Comparison of ENCODE assay signal across 9 cellular contexts in genomic region chr6:104527761-104528415, GRCh38.
A peak's percentile ranks its signal among the peaks of the same experiment; 100 is the strongest.
DNase-seq lines count a peak whose midpoint lies in the region; ATAC-seq and TF ChIP-seq lines count a peak whose summit lies in the region.
"Had no signal": no experiment of that assay in that cellular context is flagged by ENCODE, and none has a peak within 500 bp of the region (broad histone marks: within the 10 kb centered on the region; RNA-seq: fewer than 3 reads in every experiment).

No MANE protein-coding gene starts in this region.

- no peak overlapping the region for H3K4me3 Mint-ChIP-seq in endodermal cell
- no peak overlapping the region for H3K4me3 Mint-ChIP-seq in progenitor cell of endocrine pancreas (ENCODE audit: low read depth)
- H3K4me3 Mint-ChIP-seq in activated CD4-positive, alpha-beta T cell treated with anti-CD3 and anti-CD28 coated beads, Interleukin-2, amount 10 ng/mL, durations not matched to agents 24 days and 14 days: no peak overlapping the region

- TF ChIP-seq CTCF in GM12865 (IDR thresholded peaks at IDR 0.05; ENCODE audit: insufficient read depth, low read depth, low read length, missing control alignments) (peak; percentile 18), endodermal cell (conservative IDR thresholded peaks at IDR 0.05) (peak; percentile 79), progenitor cell of endocrine pancreas (IDR thresholded peaks at IDR 0.05; ENCODE audit: unreplicated experiment) (peak; percentile 38)

- WGBS in endodermal cell (ENCODE audit: insufficient coverage in 1 of 2, insufficient read length in 1 of 2), 2 experiments: 62 to 72% methylated on average over 4 to 10 of the region's 10 CpGs

- H3K4me3 ChIP-seq in GM12865 (ENCODE audit: low read depth, low read length) (no peak overlapping the region), endodermal cell (ENCODE audit: low read length) (no peak overlapping the region)
- H3K4me3 ChIP-seq: upper lobe of left lung had no signal

- H3K9me3 ChIP-seq in endodermal cell (ENCODE audit: control insufficient read depth, low read length): no peaks in the 10 kb centered on the region
- H3K9me3 ChIP-seq: upper lobe of left lung had no signal

- no peak overlapping the region for H3K27ac ChIP-seq in endodermal cell (ENCODE audit: low read depth, low read length)

- intact Hi-C loops in activated CD4-positive, alpha-beta T cell treated with anti-CD3 and anti-CD28 coated beads, Interleukin-2, amount 10 ng/mL, durations not matched to agents 24 days and 14 days (cut with micrococcal nuclease): loop anchor here (5.0 kb wide), 1 partner anchor 244 kb away; no protein-coding TSS in a partner anchor

- H3K27me3 Mint-ChIP-seq in endodermal cell (ENCODE audit: insufficient read depth) (no peaks in the 10 kb centered on the region), progenitor cell of endocrine pancreas (no peaks in the 10 kb centered on the region)
- H3K27me3 Mint-ChIP-seq in activated CD4-positive, alpha-beta T cell treated with anti-CD3 and anti-CD28 coated beads, Interleukin-2, amount 10 ng/mL, durations not matched to agents 24 days and 14 days: peaks cover 4% of the 10 kb centered on the region

- H3K27ac Mint-ChIP-seq in endodermal cell: no peak overlapping the region
- H3K27ac Mint-ChIP-seq in progenitor cell of endocrine pancreas: peak overlapping the region; percentile 70
- peak overlapping the region in 1 of 2 donors; percentile 3 for H3K27ac Mint-ChIP-seq in activated naive CD4-positive, alpha-beta T cell treated with anti-CD3 and anti-CD28 coated beads, Interleukin-2, amount 50 U/mL, for 72 hours
- no peak overlapping the region for H3K27ac Mint-ChIP-seq in activated CD4-positive, alpha-beta T cell treated with anti-CD3 and anti-CD28 coated beads, Interleukin-2, amount 10 ng/mL, durations not matched to agents 24 days and 14 days

- no peak overlapping the region for H3K9ac ChIP-seq in endodermal cell (ENCODE audit: extremely low read depth, low read length, poor library complexity, severe bottlenecking)

- H3K9me3 Mint-ChIP-seq in endodermal cell (no peaks in the 10 kb centered on the region), progenitor cell of endocrine pancreas (ENCODE audit: low read depth) (peaks cover 3% of the 10 kb centered on the region)
- H3K9me3 Mint-ChIP-seq in activated naive CD4-positive, alpha-beta T cell treated with anti-CD3 and anti-CD28 coated beads, Interleukin-2, amount 50 U/mL, for 72 hours: no peaks in the 10 kb centered on the region
- no peaks in the 10 kb centered on the region for H3K9me3 Mint-ChIP-seq in activated CD4-positive, alpha-beta T cell treated with anti-CD3 and anti-CD28 coated beads, Interleukin-2, amount 10 ng/mL, durations not matched to agents 24 days and 14 days

- H3K4me1 ChIP-seq in endodermal cell (ENCODE audit: control insufficient read depth, insufficient read depth, low read length): no peaks in the 10 kb centered on the region

- peaks cover 10% of the 10 kb centered on the region for H3K4me1 Mint-ChIP-seq in endodermal cell
- H3K4me1 Mint-ChIP-seq in progenitor cell of endocrine pancreas (ENCODE audit: low read depth): peaks cover 35% of the 10 kb centered on the region
- peaks cover 5% of the 10 kb centered on the region for H3K4me1 Mint-ChIP-seq in activated CD4-positive, alpha-beta T cell treated with anti-CD3 and anti-CD28 coated beads, Interleukin-2, amount 10 ng/mL, durations not matched to agents 24 days and 14 days

- no peak for ATAC-seq in activated naive CD4-positive, alpha-beta T cell treated with anti-CD3 and anti-CD28 coated beads, Interleukin-2, amount 50 U/mL, for 72 hours

- no peaks in the 10 kb centered on the region for H3K36me3 ChIP-seq in endodermal cell (ENCODE audit: control insufficient read depth, insufficient read depth, low read length)
- H3K36me3 ChIP-seq: upper lobe of left lung had no signal

- in situ Hi-C loops in ACHN (cut with HindIII; ENCODE audit: low pct_ligation_motif_present, low pct_unique_long_range_greater_than_20kb, low sequenced_read_pairs): no loop called here

- H3K36me3 Mint-ChIP-seq in endodermal cell (ENCODE audit: low read depth): no peaks in the 10 kb centered on the region
- H3K36me3 Mint-ChIP-seq in progenitor cell of endocrine pancreas (ENCODE audit: insufficient read depth): no peaks in the 10 kb centered on the region
- H3K36me3 Mint-ChIP-seq in activated naive CD4-positive, alpha-beta T cell treated with anti-CD3 and anti-CD28 coated beads, Interleukin-2, amount 50 U/mL, for 72 hours: no peaks in the 10 kb centered on the region
- no peaks in the 10 kb centered on the region for H3K36me3 Mint-ChIP-seq in activated CD4-positive, alpha-beta T cell treated with anti-CD3 and anti-CD28 coated beads, Interleukin-2, amount 10 ng/mL, durations not matched to agents 24 days and 14 days (ENCODE audit: low read depth)

- DNase-seq in GM12865 (ENCODE audit: low read depth) (peak; percentile 11), NCI-H446 treated with DMSO at 0.1 percent for 48 hours (lab: John Stamatoyannopoulos, UW) (peak; percentile 77), endodermal cell (peak; percentile 89), progenitor cell of endocrine pancreas (ENCODE audit: low spot score, unreplicated experiment) (no peak), ACHN (no peak), NCI-H1048 (lab: John Stamatoyannopoulos, UW) (no peak)
- no peak for DNase-seq in activated naive CD4-positive, alpha-beta T cell treated with anti-CD3 and anti-CD28 coated beads, Interleukin-2, amount 50 U/mL, for 72 hours (ENCODE audit: low spot score in 2 of 2)
- DNase-seq in activated CD4-positive, alpha-beta T cell treated with anti-CD3 and anti-CD28 coated beads, Interleukin-2, amount 10 ng/mL, durations not matched to agents 24 days and 14 days: no peak
- DNase-seq: upper lobe of left lung had no signal

- H3K27me3 ChIP-seq in endodermal cell (ENCODE audit: control insufficient read depth, insufficient read depth, low read length, poor library complexity, severe bottlenecking): no peaks in the 10 kb centered on the region
- H3K27me3 ChIP-seq: upper lobe of left lung had no signal

Comparison
In these comparisons a context has a peak if more than half of its experiments do, and no peak if none do; other contexts are left out.
1. DNase-seq: peak in GM12865 (single experiment), NCI-H446 treated with DMSO at 0.1 percent for 48 hours (single experiment) and endodermal cell (single experiment); none in progenitor cell of endocrine pancreas (single experiment), activated naive CD4-positive, alpha-beta T cell treated with anti-CD3 and anti-CD28 coated beads, Interleukin-2, amount 50 U/mL, for 72 hours (0 of 2), ACHN (single experiment), NCI-H1048 (single experiment) and activated CD4-positive, alpha-beta T cell treated with anti-CD3 and anti-CD28 coated beads, Interleukin-2, amount 10 ng/mL, durations not matched to agents 24 days and 14 days (single experiment).
2. CTCF ChIP-seq: peak in every context shown above with its lines; median percentile 79 in endodermal cell; 38 in progenitor cell of endocrine pancreas; 18 in GM12865.